In the genomic region with DNA sequence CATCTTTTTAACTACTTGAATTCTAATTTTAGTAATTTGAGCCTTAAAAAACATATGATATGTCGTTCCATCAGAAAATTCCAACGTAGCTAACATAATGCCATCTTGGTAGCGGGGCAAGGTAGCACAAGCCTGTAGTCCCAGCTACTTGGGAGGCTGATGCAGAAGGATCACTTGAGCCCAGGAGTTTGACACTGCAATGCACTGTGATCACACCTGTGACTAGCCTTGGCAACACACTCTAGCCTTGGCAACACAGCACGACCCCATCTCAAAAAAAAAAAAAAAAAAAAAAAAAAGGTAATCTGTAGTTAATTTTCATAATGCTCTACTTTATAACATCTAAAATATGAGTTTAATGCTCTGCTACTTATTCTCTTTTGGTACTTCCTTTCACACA, we compare ENCODE assay signal across 1 cellular context.
TF ChIP-seq lines count a peak whose summit lies in the region.

No MANE protein-coding gene starts in this region.

TF ChIP-seq in K562, 482 proteins besides CTCF, POLR2A, EP300 and RAD21:
- TF ChIP-seq PTTG1 (tag; IDR thresholded peaks at IDR 0.05; ENCODE audit: low read depth) (no peak), ZNF224 (CRISPR knock-in tag; IDR thresholded peaks at IDR 0.05) (no peak), ARHGAP35 (IDR thresholded peaks at IDR 0.05; ENCODE audit: partially characterized antibody) (no peak), CAMTA2 (CRISPR knock-in tag; conservative IDR thresholded peaks at IDR 0.05) (0 out of 2 replicates have a peak, but pooled peaks have one; percentile 9), POLR3G (IDR thresholded peaks at IDR 0.05; ENCODE audit: extremely low read depth, insufficient read length, insufficient replicate concordance) (no peak)
- TF ChIP-seq, protein P1, sequence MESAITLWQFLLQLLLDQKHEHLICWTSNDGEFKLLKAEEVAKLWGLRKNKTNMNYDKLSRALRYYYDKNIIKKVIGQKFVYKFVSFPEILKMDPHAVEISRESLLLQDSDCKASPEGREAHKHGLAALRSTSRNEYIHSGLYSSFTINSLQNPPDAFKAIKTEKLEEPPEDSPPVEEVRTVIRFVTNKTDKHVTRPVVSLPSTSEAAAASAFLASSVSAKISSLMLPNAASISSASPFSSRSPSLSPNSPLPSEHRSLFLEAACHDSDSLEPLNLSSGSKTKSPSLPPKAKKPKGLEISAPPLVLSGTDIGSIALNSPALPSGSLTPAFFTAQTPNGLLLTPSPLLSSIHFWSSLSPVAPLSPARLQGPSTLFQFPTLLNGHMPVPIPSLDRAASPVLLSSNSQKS (CRISPR knock-in tag; IDR thresholded peaks at IDR 0.05): no peak
